In genomic region chr16:8849411-8850011, GRCh38 we compare ENCODE assay signal across 11 cellular contexts. TPM values are rescaled to one million over a fixed set of nuclear protein-coding genes. Genes with fewer than 3 reads are reported as not detected.
DNase-seq lines count a peak whose midpoint lies in the region; ATAC-seq lines count a peak whose summit lies in the region.
"Had no signal": no experiment of that assay in that cellular context is flagged by ENCODE, and none has a peak within 500 bp of the region (broad histone marks: within the 10 kb centered on the region; RNA-seq: fewer than 3 reads in every experiment).

No MANE protein-coding gene starts in this region.

- no peak overlapping the region for H3K9ac ChIP-seq in stomach smooth muscle (ENCODE audit: low read length in 2 of 2)

- CTCF ChIA-PET in activated CD4-positive, alpha-beta memory T cell treated with anti-CD3 and anti-CD28 coated beads, Interleukin-2, amount 10 ng/mL, durations not matched to agents 7 days and 5 days (lab: Charles Lee): no interaction called here

- intact Hi-C loops in left cardiac atrium (cut with DNase I): no loop called here

- no peaks in the 10 kb centered on the region for H3K27me3 ChIP-seq in stomach smooth muscle (ENCODE audit: control insufficient read depth in 1 of 2, insufficient read depth in 2 of 2, low read length in 2 of 2)

- peaks cover 5% of the 10 kb centered on the region for H3K4me1 ChIP-seq in stomach smooth muscle (ENCODE audit: control insufficient read depth, insufficient read depth, low read length)

- peak overlapping the region; percentile 34 for H3K27ac Mint-ChIP-seq in activated naive CD8-positive, alpha-beta T cell
- H3K27ac Mint-ChIP-seq in activated naive CD8-positive, alpha-beta T cell treated with anti-CD3 and anti-CD28 coated beads, Interleukin-2, amount 50 U/mL, for 24 hours: no peak overlapping the region
- peak overlapping the region; percentile 83 for H3K27ac Mint-ChIP-seq in activated CD4-positive, alpha-beta memory T cell treated with anti-CD3 and anti-CD28 coated beads, Interleukin-2, amount 10 ng/mL, durations not matched to agents 7 days and 5 days

- H3K4me3 Mint-ChIP-seq in activated naive CD8-positive, alpha-beta T cell: no peak overlapping the region
- H3K4me3 Mint-ChIP-seq in activated naive CD8-positive, alpha-beta T cell treated with anti-CD3 and anti-CD28 coated beads, Interleukin-2, amount 50 U/mL, for 24 hours: no peak overlapping the region
- H3K4me3 Mint-ChIP-seq in activated CD4-positive, alpha-beta memory T cell treated with anti-CD3 and anti-CD28 coated beads, Interleukin-2, amount 10 ng/mL, durations not matched to agents 7 days and 5 days: no peak overlapping the region

- H3K27me3 Mint-ChIP-seq in activated naive CD8-positive, alpha-beta T cell: no peaks in the 10 kb centered on the region
- no peaks in the 10 kb centered on the region for H3K27me3 Mint-ChIP-seq in activated naive CD8-positive, alpha-beta T cell treated with anti-CD3 and anti-CD28 coated beads, Interleukin-2, amount 50 U/mL, for 24 hours
- no peaks in the 10 kb centered on the region for H3K27me3 Mint-ChIP-seq in activated CD4-positive, alpha-beta memory T cell treated with anti-CD3 and anti-CD28 coated beads, Interleukin-2, amount 10 ng/mL, durations not matched to agents 7 days and 5 days

- H3K4me3 ChIP-seq in stomach smooth muscle (ENCODE audit: low read length in 2 of 2): no peak overlapping the region

- no peak for ATAC-seq in activated naive CD8-positive, alpha-beta T cell treated with anti-CD3 and anti-CD28 coated beads, Interleukin-2, amount 50 U/mL, for 24 hours
- ATAC-seq in left cardiac atrium: no peak

- no peak for DNase-seq in activated naive CD8-positive, alpha-beta T cell treated with anti-CD3 and anti-CD28 coated beads, Interleukin-2, amount 50 U/mL, for 24 hours
- DNase-seq in activated CD4-positive, alpha-beta memory T cell treated with anti-CD3 and anti-CD28 coated beads, Interleukin-2, amount 10 ng/mL, durations not matched to agents 7 days and 5 days: no peak
- DNase-seq in left cardiac atrium (peak; percentile 17), NCI-H1417 treated with DMSO at 0.1 percent for 48 hours (lab: John Stamatoyannopoulos, UW) (no peak), SIG-M5 treated with dmso at 0.1 percent for 504 hours (lab: John Stamatoyannopoulos, UW; ENCODE audit: unreplicated experiment) (no peak)
- no peak for DNase-seq in stimulated activated CD4-positive, alpha-beta T cell treated with anti-CD3 and anti-CD28 coated beads, Interleukin-2, amount 100 ng/mL, for 24 hours
- DNase-seq: effector CD4-positive, alpha-beta T cell; KG1; mesendoderm had no signal

- no peaks in the 10 kb centered on the region for H3K9me3 Mint-ChIP-seq in activated naive CD8-positive, alpha-beta T cell (ENCODE audit: low read depth)
- no peaks in the 10 kb centered on the region for H3K9me3 Mint-ChIP-seq in activated naive CD8-positive, alpha-beta T cell treated with anti-CD3 and anti-CD28 coated beads, Interleukin-2, amount 50 U/mL, for 24 hours
- H3K9me3 Mint-ChIP-seq in activated CD4-positive, alpha-beta memory T cell treated with anti-CD3 and anti-CD28 coated beads, Interleukin-2, amount 10 ng/mL, durations not matched to agents 7 days and 5 days: no peaks in the 10 kb centered on the region

- H3K4me1 Mint-ChIP-seq in activated naive CD8-positive, alpha-beta T cell (ENCODE audit: low read depth): peaks cover 27% of the 10 kb centered on the region
- peaks cover 17% of the 10 kb centered on the region for H3K4me1 Mint-ChIP-seq in activated naive CD8-positive, alpha-beta T cell treated with anti-CD3 and anti-CD28 coated beads, Interleukin-2, amount 50 U/mL, for 24 hours
- peaks cover 48% of the 10 kb centered on the region for H3K4me1 Mint-ChIP-seq in activated CD4-positive, alpha-beta memory T cell treated with anti-CD3 and anti-CD28 coated beads, Interleukin-2, amount 10 ng/mL, durations not matched to agents 7 days and 5 days

- POLR2A ChIA-PET in activated CD4-positive, alpha-beta memory T cell treated with anti-CD3 and anti-CD28 coated beads, Interleukin-2, amount 10 ng/mL, durations not matched to agents 7 days and 5 days (lab: Charles Lee): interaction anchor here (0.6 kb wide), 1 partner anchor 229 kb away, joined by 3 read pairs; no protein-coding TSS in a partner anchor

- H3K27ac ChIP-seq in stomach smooth muscle (ENCODE audit: low read length): peak overlapping the region; percentile 31

- H3K36me3 ChIP-seq in stomach smooth muscle (ENCODE audit: control insufficient read depth in 2 of 2, insufficient read depth in 2 of 2, low read length in 2 of 2): peaks cover 0 to 17% of the 10 kb centered on the region in 2 donors

- peaks cover 3% of the 10 kb centered on the region for H3K36me3 Mint-ChIP-seq in activated naive CD8-positive, alpha-beta T cell
- H3K36me3 Mint-ChIP-seq in activated naive CD8-positive, alpha-beta T cell treated with anti-CD3 and anti-CD28 coated beads, Interleukin-2, amount 50 U/mL, for 24 hours (ENCODE audit: low read depth): peaks cover 29% of the 10 kb centered on the region
- peaks cover 63% of the 10 kb centered on the region for H3K36me3 Mint-ChIP-seq in activated CD4-positive, alpha-beta memory T cell treated with anti-CD3 and anti-CD28 coated beads, Interleukin-2, amount 10 ng/mL, durations not matched to agents 7 days and 5 days (ENCODE audit: low read depth)

- H3K9me3 ChIP-seq in stomach smooth muscle (ENCODE audit: control insufficient read depth in 2 of 2, low read length in 2 of 2): no peaks in the 10 kb centered on the region

RNA-seq across cellular contexts. Expression of gene CARHSP1, which starts 19.3 kb away (rescaled TPM):
- total RNA-seq in activated CD4-positive, alpha-beta memory T cell treated with anti-CD3 and anti-CD28 coated beads, Interleukin-2, amount 10 ng/mL, durations not matched to agents 7 days and 5 days: 100 to 1,000 TPM; 168 to 179 TPM
- 10 to 100 TPM; 35.5 to 37.6 TPM for total RNA-seq in left cardiac atrium

RNA-seq across cellular contexts. Expression of gene LITAFD, which starts 32.6 kb away (rescaled TPM):
- not detected for total RNA-seq in activated CD4-positive, alpha-beta memory T cell treated with anti-CD3 and anti-CD28 coated beads, Interleukin-2, amount 10 ng/mL, durations not matched to agents 7 days and 5 days
- not detected for total RNA-seq in left cardiac atrium

RNA-seq across cellular contexts. Expression of gene PMM2, which starts 51.9 kb away (rescaled TPM):
- total RNA-seq in activated CD4-positive, alpha-beta memory T cell treated with anti-CD3 and anti-CD28 coated beads, Interleukin-2, amount 10 ng/mL, durations not matched to agents 7 days and 5 days: 10 to 100 TPM; 41.7 to 41.8 TPM
- 10 to 100 TPM; 21.3 to 38.3 TPM for total RNA-seq in left cardiac atrium

RNA-seq across cellular contexts. Expression of gene TMEM186, which starts 52.1 kb away (rescaled TPM):
- total RNA-seq in activated CD4-positive, alpha-beta memory T cell treated with anti-CD3 and anti-CD28 coated beads, Interleukin-2, amount 10 ng/mL, durations not matched to agents 7 days and 5 days: 10 to 100 TPM; 12.2 to 12.6 TPM
- total RNA-seq in left cardiac atrium: 10 to 100 TPM; 10.3 to 12.1 TPM

Comparison
In these comparisons a context has a peak if more than half of its experiments do, and no peak if none do; other contexts are left out.
1. RNA of gene CARHSP1, which starts 19.3 kb away (total RNA-seq): 168 to 179 TPM in activated CD4-positive, alpha-beta memory T cell treated with anti-CD3 and anti-CD28 coated beads, Interleukin-2, amount 10 ng/mL, durations not matched to agents 7 days and 5 days; 35.5 to 37.6 TPM in left cardiac atrium; every median in the first group is over 4 times any median in the second.